8 cellular contexts compared by ENCODE assay signal in the genomic region with DNA sequence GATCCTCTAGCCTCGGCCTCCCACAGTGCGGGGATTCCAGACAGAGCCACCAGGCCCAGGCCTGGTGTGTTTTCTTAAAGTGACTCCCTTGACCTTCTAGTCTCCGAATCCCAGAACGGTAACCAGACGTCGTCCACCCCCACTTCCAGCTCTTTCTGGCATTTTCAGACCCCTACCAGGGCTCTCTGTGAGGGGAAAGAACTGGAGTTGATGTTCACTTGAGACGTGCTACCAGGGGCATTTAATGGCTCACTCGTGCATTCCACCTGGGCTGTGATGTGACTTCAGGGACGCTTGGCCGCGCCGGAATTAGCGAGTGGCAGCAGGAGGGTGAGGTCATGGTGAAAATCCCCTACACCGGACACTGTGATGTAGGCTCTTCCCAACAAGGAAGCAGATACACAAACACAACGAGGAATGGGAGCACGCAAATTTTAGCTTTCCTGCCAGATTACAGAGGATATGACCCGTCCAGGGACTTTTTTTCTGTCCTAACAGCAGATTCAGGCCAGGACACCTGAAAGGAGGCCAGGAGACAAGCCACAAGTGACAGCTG. TPM values are rescaled to one million over a fixed set of nuclear protein-coding genes. Genes with fewer than 3 reads are reported as not detected.
DNase-seq lines count a peak whose midpoint lies in the region; ATAC-seq and TF ChIP-seq lines count a peak whose summit lies in the region.

No MANE protein-coding gene starts in this region.

- no peak overlapping the region for H2BK20ac ChIP-seq in H9 (ENCODE audit: low read depth, low read length, poor library complexity, severe bottlenecking)

- H3K4me2 ChIP-seq in H9 (ENCODE audit: insufficient read depth, insufficient read length, low read length) (peak overlapping the region; percentile 46), hepatocyte (peak overlapping the region; percentile 78)

- H3K14ac ChIP-seq in H9 (ENCODE audit: insufficient read depth, low read length) = 0 out of 2 replicates have a peak overlapping the region, but pooled peaks have one; percentile 37

- H2BK12ac ChIP-seq in H9 (ENCODE audit: insufficient read length, low read depth, low read length) = no peak overlapping the region

- no peak overlapping the region for H3K23ac ChIP-seq in H9 (ENCODE audit: insufficient read length, low read depth, low read length)

- H3K4ac ChIP-seq in H9 (ENCODE audit: low read depth, low read length) = peak overlapping the region; percentile 31; the same call in 1 of the 2 replicates

- H3K9ac ChIP-seq in H9 (ENCODE audit: extremely low read depth, insufficient read length, low read length) = peak overlapping the region; percentile 45

- peak overlapping the region in 2 of 3 experiments; percentile 44 to 83; a peak in 4 of 7 replicates for H3K27ac Mint-ChIP-seq in H9
- peak overlapping the region; percentile 97 for H3K27ac Mint-ChIP-seq in activated CD4-positive, alpha-beta memory T cell treated with anti-CD3 and anti-CD28 coated beads, Interleukin-2, amount 10 ng/mL, durations not matched to agents 7 days and 5 days

- H3K27me3 Mint-ChIP-seq in H9 (ENCODE audit: low read depth) = no peaks in the 10 kb centered on the region; the same call in 1 of the 2 replicates
- peaks cover 5% of the 10 kb centered on the region for H3K27me3 Mint-ChIP-seq in activated CD4-positive, alpha-beta memory T cell treated with anti-CD3 and anti-CD28 coated beads, Interleukin-2, amount 10 ng/mL, durations not matched to agents 7 days and 5 days

- H3K9me3 Mint-ChIP-seq in H9 = 0 out of 5 replicates have a peak, but pooled peaks cover 0 to 5% of the 10 kb centered on the region in 2 experiments
- H3K9me3 Mint-ChIP-seq in activated CD4-positive, alpha-beta memory T cell treated with anti-CD3 and anti-CD28 coated beads, Interleukin-2, amount 10 ng/mL, durations not matched to agents 7 days and 5 days = no peaks in the 10 kb centered on the region

- H2BK15ac ChIP-seq in H9 (ENCODE audit: low read depth, low read length) = no peak overlapping the region

- H4K91ac ChIP-seq in H9 (ENCODE audit: insufficient read length, low read depth, low read length) = no peak overlapping the region

- no peak overlapping the region for H3K18ac ChIP-seq in H9 (ENCODE audit: insufficient read length, low read depth, low read length)

- WGBS in H9 (ENCODE audit: extremely low coverage, insufficient read length, low lambda C conversion rate) = no CpG with 5 or more reads among the region's 17 CpGs
- WGBS in hepatocyte (ENCODE audit: low lambda C conversion rate, missing lambda C conversion rate) = 83% methylated on average over 17 of the region's 17 CpGs

- no peak overlapping the region for H3K56ac ChIP-seq in H9 (ENCODE audit: insufficient read length, low read depth, low read length)

- H3K4me3 ChIP-seq in hepatocyte = no peak overlapping the region
- peak overlapping the region; percentile 70 to 92 (median 80) for H3K4me3 ChIP-seq in gastrocnemius medialis

- peaks cover 8 to 13% (median 10%) of the 10 kb centered on the region in 3 experiments for H3K36me3 Mint-ChIP-seq in H9 (ENCODE audit: insufficient read depth in 1 of 3, low read depth in 3 of 3)
- H3K36me3 Mint-ChIP-seq in activated CD4-positive, alpha-beta memory T cell treated with anti-CD3 and anti-CD28 coated beads, Interleukin-2, amount 10 ng/mL, durations not matched to agents 7 days and 5 days (ENCODE audit: low read depth) = peaks cover 34% of the 10 kb centered on the region

- H3K79me1 ChIP-seq in H9 (ENCODE audit: insufficient read depth, low read depth, low read length, poor library complexity, severe bottlenecking) = no peaks in the 10 kb centered on the region

- DNase-seq in H9 = no peak
- DNase-seq in activated CD4-positive, alpha-beta memory T cell treated with anti-CD3 and anti-CD28 coated beads, Interleukin-2, amount 10 ng/mL, durations not matched to agents 7 days and 5 days = no peak
- no peak for DNase-seq in hepatocyte (ENCODE audit: low spot score)
- DNase-seq in gastrocnemius medialis = peak; percentile 20 to 46
- no peak for DNase-seq in HPDE6-E6E7 (ENCODE audit: extremely low spot score)
- no peak for DNase-seq in NAMALWA (ENCODE audit: low spot score)

- H3K27ac ChIP-seq in H9 (ENCODE audit: insufficient read length, low read depth, low read length) (no peak overlapping the region), hepatocyte (peak overlapping the region; percentile 100), gastrocnemius medialis (peak overlapping the region; percentile 98 to 100 (median 99))

- peak overlapping the region; percentile 76 to 82 for H3K4me3 Mint-ChIP-seq in H9
- peak overlapping the region; percentile 95 for H3K4me3 Mint-ChIP-seq in activated CD4-positive, alpha-beta memory T cell treated with anti-CD3 and anti-CD28 coated beads, Interleukin-2, amount 10 ng/mL, durations not matched to agents 7 days and 5 days

- H2BK5ac ChIP-seq in H9 (ENCODE audit: insufficient read length, low read length) = no peak overlapping the region

- no peak for TF ChIP-seq CTCF in H9 (conservative IDR thresholded peaks at IDR 0.05)
- no peak for TF ChIP-seq CTCF in hepatocyte (IDR thresholded peaks at IDR 0.05; ENCODE audit: poor library complexity)
- TF ChIP-seq CTCF in gastrocnemius medialis (IDR thresholded peaks at IDR 0.05 in 4 of 5, conservative IDR thresholded peaks at IDR 0.05 in 1 of 5) = no peak

- no peaks in the 10 kb centered on the region for H3K9me3 ChIP-seq in H9 (ENCODE audit: control insufficient read depth, low read depth, low read length)
- H3K9me3 ChIP-seq in hepatocyte (ENCODE audit: low read depth) = no peaks in the 10 kb centered on the region
- H3K9me3 ChIP-seq in gastrocnemius medialis = no peaks in the 10 kb centered on the region

- CTCF ChIA-PET in activated CD4-positive, alpha-beta memory T cell treated with anti-CD3 and anti-CD28 coated beads, Interleukin-2, amount 10 ng/mL, durations not matched to agents 7 days and 5 days (lab: Charles Lee) = interaction anchor here (1.3 to 4.1 kb wide), 4 partner anchors 12 to 140 kb away, joined by 4 to 30 read pairs (median 8); a partner anchor contains a TSS

- no peak overlapping the region for H4K5ac ChIP-seq in H9 (ENCODE audit: insufficient read length, low read depth, low read length)

- in situ Hi-C loops in gastrocnemius medialis (cut with MboI; ENCODE audit: low sequenced_read_pairs in 4 of 4) = loop anchor here in 1 of 4 donors (10.0 kb wide), 1 partner anchor 83 kb away; no protein-coding TSS in a partner anchor

- no peaks in the 10 kb centered on the region for H4K20me1 ChIP-seq in H9 (ENCODE audit: control insufficient read depth, insufficient read depth, insufficient read length)
- H4K20me1 ChIP-seq in hepatocyte (ENCODE audit: insufficient read depth, poor library complexity, severe bottlenecking) = peaks cover 26% of the 10 kb centered on the region

- H2BK120ac ChIP-seq in H9 (ENCODE audit: low read depth, low read length, poor library complexity, severe bottlenecking) = no peak overlapping the region

- peaks cover 9% of the 10 kb centered on the region for H3K23me2 ChIP-seq in H9 (ENCODE audit: insufficient read length, low read depth, low read length, poor library complexity, severe bottlenecking)

- no peak overlapping the region for H4K8ac ChIP-seq in H9 (replicated peaks; ENCODE audit: insufficient read length, low read depth, low read length)

- no peak overlapping the region for H2AK5ac ChIP-seq in H9 (ENCODE audit: insufficient read length, low read length)

- no peaks in the 10 kb centered on the region for H3K9me2 ChIP-seq in hepatocyte (replicated peaks; ENCODE audit: insufficient read depth)

- no peaks in the 10 kb centered on the region for H3K36me3 ChIP-seq in hepatocyte (replicated peaks; ENCODE audit: insufficient read depth, low read depth)
- peaks cover 0 to 10% of the 10 kb centered on the region in 2 donors for H3K36me3 ChIP-seq in gastrocnemius medialis

- H3K4me1 ChIP-seq in H9 (ENCODE audit: insufficient read depth, low read length) = peaks cover 5% of the 10 kb centered on the region; the same call in 1 of the 2 replicates
- peaks cover 19% of the 10 kb centered on the region for H3K4me1 ChIP-seq in hepatocyte (ENCODE audit: insufficient read depth)
- H3K4me1 ChIP-seq in gastrocnemius medialis = peaks cover 32 to 39% of the 10 kb centered on the region in 2 donors

- TF ChIP-seq POLR2A in gastrocnemius medialis (IDR thresholded peaks at IDR 0.05) = peak; percentile 13 to 26

- POLR2A ChIA-PET in activated CD4-positive, alpha-beta memory T cell treated with anti-CD3 and anti-CD28 coated beads, Interleukin-2, amount 10 ng/mL, durations not matched to agents 7 days and 5 days (lab: Charles Lee) = interaction anchor here (1.0 to 5.8 kb wide), 19 partner anchors 10 to 277 kb away, joined by 3 to 46 read pairs (median 5); no protein-coding TSS in a partner anchor

- H2AFZ ChIP-seq in H9 (ENCODE audit: low read length) (no peak overlapping the region), hepatocyte (peak overlapping the region; percentile 95)

- H3T11ph ChIP-seq in H9 (ENCODE audit: low read length) = no peak overlapping the region

- no peaks in the 10 kb centered on the region for H3K27me3 ChIP-seq in H9 (ENCODE audit: insufficient read depth, low read length)
- no peaks in the 10 kb centered on the region for H3K27me3 ChIP-seq in hepatocyte
- no peaks in the 10 kb centered on the region for H3K27me3 ChIP-seq in gastrocnemius medialis

- H3K4me1 Mint-ChIP-seq in H9 = peaks cover 53 to 61% of the 10 kb centered on the region in 2 experiments
- peaks cover 37% of the 10 kb centered on the region for H3K4me1 Mint-ChIP-seq in activated CD4-positive, alpha-beta memory T cell treated with anti-CD3 and anti-CD28 coated beads, Interleukin-2, amount 10 ng/mL, durations not matched to agents 7 days and 5 days

- intact Hi-C loops in gastrocnemius medialis (cut with DNase I; ENCODE audit: low total_unique reads) = loop anchor here (1.0 to 10.0 kb wide), 3 partner anchors 43 to 913 kb away; no protein-coding TSS in a partner anchor

- ATAC-seq in gastrocnemius medialis (peak; percentile 3 to 7), GM21381 (IDR thresholded peaks at IDR 0.05; ENCODE audit: unreplicated experiment) (no peak), HG02678 (IDR thresholded peaks at IDR 0.05; ENCODE audit: unreplicated experiment) (no peak)

- H3K79me2 ChIP-seq in H9 (ENCODE audit: insufficient read depth, low read length) (peaks cover 11% of the 10 kb centered on the region), hepatocyte (peaks cover 30% of the 10 kb centered on the region)

RNA-seq across cellular contexts. Expression of a gene that starts 1.1 kb away (rescaled TPM):
- total RNA-seq in H9 (2021) (52.2 and 57.4 TPM in 2 replicates), hepatocyte (67.6 and 69.5 TPM in 2 replicates), gastrocnemius medialis (100 to 1,000 TPM in 3 of 4 donors, 10 to 100 TPM in 1; 87.7 to 146 (median 103) TPM)
- total RNA-seq in activated CD4-positive, alpha-beta memory T cell treated with anti-CD3 and anti-CD28 coated beads, Interleukin-2, amount 10 ng/mL, durations not matched to agents 7 days and 5 days = 10 to 100 TPM; 95.1 TPM
- 13.1 and 17.8 TPM in 2 replicates for polyA plus RNA-seq in hepatocyte

Comparison
In these comparisons a context has a peak if more than half of its experiments do, and no peak if none do; other contexts are left out.
1. DNase-seq: peak in gastrocnemius medialis (2 of 2); none in H9 (single experiment), activated CD4-positive, alpha-beta memory T cell treated with anti-CD3 and anti-CD28 coated beads, Interleukin-2, amount 10 ng/mL, durations not matched to agents 7 days and 5 days (single experiment), hepatocyte (single experiment), HPDE6-E6E7 (single experiment) and NAMALWA (single experiment).
2. ATAC-seq: peak in gastrocnemius medialis (2 of 2); none in GM21381 (single experiment) and HG02678 (single experiment).